In the genomic region with DNA sequence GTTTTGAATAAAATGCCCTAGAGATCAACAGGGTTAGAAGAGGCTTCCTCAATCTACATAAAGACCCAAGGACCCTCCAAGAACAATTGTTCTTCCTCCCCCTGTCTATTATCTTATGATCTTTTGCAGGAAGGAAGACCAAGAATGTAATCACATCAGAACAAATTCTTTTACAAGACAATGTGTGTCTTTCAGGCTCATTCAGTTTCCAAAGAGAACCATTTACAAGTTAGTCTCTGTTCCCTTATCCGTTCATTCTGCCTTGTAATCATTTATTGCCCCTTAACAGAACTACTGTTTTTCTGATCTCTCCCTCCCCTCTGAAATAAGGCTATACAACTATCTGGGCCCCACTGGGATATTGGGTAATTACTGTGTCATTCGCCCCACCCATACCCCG, we compare ENCODE assay signal across 21 cellular contexts. TPM values are rescaled to one million over a fixed set of nuclear protein-coding genes. Genes with fewer than 3 reads are reported as not detected.
A peak's percentile ranks its signal among the peaks of the same experiment; 100 is the strongest.
DNase-seq lines count a peak whose midpoint lies in the region; ATAC-seq and TF ChIP-seq lines count a peak whose summit lies in the region.
"Had no signal": no experiment of that assay in that cellular context is flagged by ENCODE, and none has a peak within 500 bp of the region (broad histone marks: within the 10 kb centered on the region; RNA-seq: fewer than 3 reads in every experiment).

No MANE protein-coding gene starts in this region.

- peak overlapping the region; percentile 79 for H3K27ac ChIP-seq in GM23338 (ENCODE audit: low read depth)
- peak overlapping the region; percentile 84 for H3K27ac ChIP-seq in epithelial cell of prostate
- H3K27ac ChIP-seq: KMS-11, neutrophil had no signal

- no peak overlapping the region for H2AFZ ChIP-seq in GM23338
- peak overlapping the region; percentile 54 for H2AFZ ChIP-seq in neuron (ENCODE audit: low read depth, low read length)

- H3K79me2 ChIP-seq in GM23338 (replicated peaks; ENCODE audit: insufficient read depth): no peaks in the 10 kb centered on the region

- H3K27me3 Mint-ChIP-seq in GM23338 (ENCODE audit: insufficient read depth, low read depth, poor library complexity): no peaks in the 10 kb centered on the region
- H3K27me3 Mint-ChIP-seq in T-helper 17 cell: no peaks in the 10 kb centered on the region

- peaks cover 26% of the 10 kb centered on the region for H3K4me1 ChIP-seq in GM23338 (ENCODE audit: insufficient read depth)
- peaks cover 5% of the 10 kb centered on the region for H3K4me1 ChIP-seq in neuron (ENCODE audit: insufficient read depth, low read length)
- H3K4me1 ChIP-seq: prostate gland had no signal

- no peaks in the 10 kb centered on the region for H3K9me3 Mint-ChIP-seq in GM23338
- H3K9me3 Mint-ChIP-seq: activated T-cell treated with anti-CD3 and anti-CD28 coated beads, Interleukin-2, amount 50 U/mL, for 4 hours; brain; T-helper 1 cell treated with Interleukin-12 subunit alpha and Interleukin-12 subunit beta and Interleukin-4 antibody, amounts not matched to agents 30 μg/mL and 1 μg/mL, for 36 hours had no signal

- H3K4me3 Mint-ChIP-seq in GM23338 (peak overlapping the region; percentile 36), T-helper 17 cell (no peak overlapping the region)
- H3K4me3 Mint-ChIP-seq: activated T-cell treated with anti-CD3 and anti-CD28 coated beads, Interleukin-2, amount 50 U/mL, for 4 hours; T-helper 1 cell treated with Interleukin-12 subunit alpha and Interleukin-12 subunit beta and Interleukin-4 antibody, amounts not matched to agents 30 μg/mL and 1 μg/mL, for 36 hours had no signal

- peak overlapping the region; percentile 45 for H3K4me2 ChIP-seq in GM23338
- H3K4me2 ChIP-seq: KMS-11 had no signal

- H3K9me2 ChIP-seq in GM23338 (ENCODE audit: insufficient read depth): no peaks in the 10 kb centered on the region

- H3K27ac Mint-ChIP-seq in GM23338 (peak overlapping the region; percentile 91), T-helper 17 cell (peak overlapping the region; percentile 24)
- H3K27ac Mint-ChIP-seq: brain; T-helper 1 cell treated with Interleukin-12 subunit alpha and Interleukin-12 subunit beta and Interleukin-4 antibody, amounts not matched to agents 30 μg/mL and 1 μg/mL, for 36 hours had no signal

- H3K27me3 ChIP-seq in GM23338 (ENCODE audit: insufficient read depth) (no peaks in the 10 kb centered on the region), neuron (ENCODE audit: insufficient read depth, low read length) (no peaks in the 10 kb centered on the region)
- H3K27me3 ChIP-seq: upper lobe of left lung had no signal

- no peaks in the 10 kb centered on the region for H3K36me3 Mint-ChIP-seq in GM23338 (ENCODE audit: low read depth)
- H3K36me3 Mint-ChIP-seq in T-helper 17 cell (ENCODE audit: low read depth): no peaks in the 10 kb centered on the region
- H3K36me3 Mint-ChIP-seq: brain had no signal

- H3K36me3 ChIP-seq in GM23338 (ENCODE audit: insufficient read depth) (no peaks in the 10 kb centered on the region), neuron (ENCODE audit: insufficient read depth, low read length) (no peaks in the 10 kb centered on the region)
- H3K36me3 ChIP-seq: neutrophil, prostate gland, upper lobe of left lung had no signal

- no peak for TF ChIP-seq CTCF in GM23338 (conservative IDR thresholded peaks at IDR 0.05; ENCODE audit: low read depth in 2 of 2)

- H3F3A ChIP-seq in GM23338 (replicated peaks; ENCODE audit: low read depth): peaks cover 18% of the 10 kb centered on the region

- DNase-seq in GM23338 (ENCODE audit: low spot score) (peak; percentile 23), T-helper 17 cell (no peak), epithelial cell of prostate (ENCODE audit: low read depth, low spot score) (no peak), superior temporal gyrus (ENCODE audit: extremely low spot score) (no peak), GOT3 (lab: John Stamatoyannopoulos, UW) (no peak)
- DNase-seq in NK-92 treated with Interleukin-12 subunit alpha and Interleukin-12 subunit beta, amount 100 ng/mL, for 24 hours (lab: John Stamatoyannopoulos, UW): no peak
- no peak for DNase-seq in stimulated activated CD4-positive, alpha-beta T cell treated with anti-CD3 and anti-CD28 coated beads, Interleukin-2, amount 100 ng/mL, for 24 hours
- DNase-seq: activated CD4-positive, alpha-beta T cell treated with anti-CD3 and anti-CD28 coated beads for 4 hours; activated T-cell treated with anti-CD3 and anti-CD28 coated beads, Interleukin-2, amount 50 U/mL, for 4 hours; NCI-H1436 treated with DMSO at 0.1 percent for 48 hours; NCI-H524; RPMI8226; upper lobe of left lung had no signal

- no peaks in the 10 kb centered on the region for H4K20me1 ChIP-seq in GM23338 (replicated peaks; ENCODE audit: insufficient read depth)

- ATAC-seq in GM23338 (peak; percentile 17; the same call in 2 of the 3 replicates), T-helper 17 cell (no peak)
- ATAC-seq: activated T-cell treated with anti-CD3 and anti-CD28 coated beads, Interleukin-2, amount 50 U/mL, for 4 hours had no signal

- H3K4me3 ChIP-seq in GM23338 (peak overlapping the region; percentile 6; the same call in 1 of the 2 replicates), neuron (ENCODE audit: low read length) (no peak overlapping the region)
- H3K4me3 ChIP-seq: lung, prostate gland, SK-N-MC, upper lobe of left lung had no signal

- H3K9me3 ChIP-seq in T-helper 17 cell (ENCODE audit: control insufficient read depth, low read length, poor library complexity, severe bottlenecking) (no peaks in the 10 kb centered on the region), neuron (ENCODE audit: low read length) (no peaks in the 10 kb centered on the region)
- H3K9me3 ChIP-seq: neutrophil, prostate gland, upper lobe of left lung had no signal

- H3K4me1 Mint-ChIP-seq in GM23338 (peaks cover 34% of the 10 kb centered on the region), T-helper 17 cell (peaks cover 2% of the 10 kb centered on the region)

TF ChIP-seq in GM23338, 12 proteins besides CTCF, POLR2A, EP300 and RAD21:
- TF ChIP-seq NANOG (IDR thresholded peaks at IDR 0.05; ENCODE audit: borderline replicate concordance) (peak; percentile 89), CREB1 (CRISPR knock-in tag; IDR thresholded peaks at IDR 0.05; ENCODE audit: low read depth) (no peak), ZNF331 (CRISPR knock-in tag; IDR thresholded peaks at IDR 0.05; ENCODE audit: low read depth) (no peak)
TF ChIP-seq in GM23338: peak in this region for 1.

RNA-seq across cellular contexts. Expression of a gene that starts 5.6 kb away (rescaled TPM):
- total RNA-seq in GM23338 (2014; rRNA removed; shearing (Covaris generic)): 86.8 and 102 TPM in 2 replicates
- polyA plus RNA-seq in GM23338 (2016; fragmentation: Nextera tagmentation; extraction: Ambion mirVana): 63.5 and 65.0 TPM in 2 replicates
- 100 to 1,000 TPM; 106 to 128 TPM for total RNA-seq in T-helper 17 cell
